14 cellular contexts compared by ENCODE assay signal in the genomic region with DNA sequence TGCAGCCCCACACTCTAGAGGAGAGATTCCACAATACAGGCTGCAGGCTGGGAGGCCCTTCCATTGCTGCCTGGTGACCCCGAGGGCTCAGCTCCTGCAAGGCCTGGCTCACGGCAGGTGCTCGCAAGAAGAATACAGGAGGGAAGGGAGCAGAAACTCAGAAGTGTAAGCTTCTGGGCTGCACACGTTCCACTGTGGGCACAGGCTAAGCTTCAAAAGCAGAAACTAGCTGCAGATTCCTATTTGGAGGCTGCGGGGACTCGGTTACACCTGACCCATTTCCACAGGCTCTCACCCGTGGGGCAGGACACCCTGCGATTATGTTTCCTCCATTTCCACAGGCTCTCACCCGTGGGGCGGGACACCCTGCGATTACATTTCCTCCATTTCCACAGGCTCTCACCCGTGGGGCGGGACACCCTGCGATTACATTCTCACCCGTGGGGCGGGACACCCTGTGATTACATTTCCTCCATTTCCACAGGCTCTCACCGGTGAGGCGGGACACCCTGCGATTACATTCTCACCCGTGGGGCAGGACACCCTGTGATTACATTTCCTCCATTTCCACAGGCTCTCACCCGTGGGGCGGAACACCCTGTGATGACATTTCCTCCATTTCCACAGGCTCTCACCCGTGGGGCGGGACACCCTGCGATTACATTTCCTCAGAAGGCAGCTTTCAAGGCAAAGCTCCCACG. TPM values are rescaled to one million over a fixed set of nuclear protein-coding genes. Genes with fewer than 3 reads are reported as not detected.
A peak's percentile ranks its signal among the peaks of the same experiment; 100 is the strongest.
DNase-seq lines count a peak whose midpoint lies in the region; TF ChIP-seq lines count a peak whose summit lies in the region.
"Had no signal": no experiment of that assay in that cellular context is flagged by ENCODE, and none has a peak within 500 bp of the region (broad histone marks: within the 10 kb centered on the region; RNA-seq: fewer than 3 reads in every experiment).

No MANE protein-coding gene starts in this region.

- peaks cover 10% of the 10 kb centered on the region for H3K36me3 ChIP-seq in CD8-positive, alpha-beta memory T cell (ENCODE audit: insufficient read depth, low read length)
- H3K36me3 ChIP-seq in NT2/D1 (ENCODE audit: insufficient read depth, insufficient read length, low read length) (peaks cover 76% of the 10 kb centered on the region), left ventricle myocardium inferior (peaks cover 15% of the 10 kb centered on the region), trophoblast cell (ENCODE audit: control insufficient read depth in 1 of 2, insufficient read depth in 2 of 2, low read length in 2 of 2) (peaks cover 49 to 52% of the 10 kb centered on the region in 2 experiments)

- peak overlapping the region; percentile 87 for H3K4ac ChIP-seq in trophoblast cell (ENCODE audit: low read depth, low read length)

- peaks cover 61 to 85% (median 68%) of the 10 kb centered on the region in 3 donors for H3K4me1 Mint-ChIP-seq in CD8-positive, alpha-beta memory T cell

- H2BK120ac ChIP-seq in trophoblast cell (ENCODE audit: insufficient read depth, low read length, poor library complexity), result peak overlapping the region; percentile 36

- no peak overlapping the region for H3K4me2 ChIP-seq in trophoblast cell (ENCODE audit: low read length)
- H3K4me2 ChIP-seq: SK-N-SH had no signal

- POLR2A ChIA-PET in CD8-positive, alpha-beta memory T cell (lab: Charles Lee), result no interaction called here

- H3K27me3 ChIP-seq in CD8-positive, alpha-beta memory T cell (ENCODE audit: insufficient read depth, low read length, poor library complexity, severe bottlenecking), result no peaks in the 10 kb centered on the region
- H3K27me3 ChIP-seq in NT2/D1 (ENCODE audit: insufficient read depth, insufficient read length) (no peaks in the 10 kb centered on the region), left ventricle myocardium inferior (ENCODE audit: low read depth) (no peaks in the 10 kb centered on the region), trophoblast cell (ENCODE audit: insufficient read depth, low read length) (no peaks in the 10 kb centered on the region)

- H3K14ac ChIP-seq in trophoblast cell (ENCODE audit: low read length), result peak overlapping the region; percentile 45

- TF ChIP-seq CTCF in left ventricle myocardium inferior (IDR thresholded peaks at IDR 0.05; ENCODE audit: borderline replicate concordance), result no peak

- WGBS in trophoblast cell (ENCODE audit: extremely low coverage, insufficient coverage, insufficient read length), result no CpG with 5 or more reads among the region's 26 CpGs

- H2AK5ac ChIP-seq in trophoblast cell (ENCODE audit: low read length), result peak overlapping the region; percentile 31

- H3K4me3 ChIP-seq in CD8-positive, alpha-beta memory T cell (ENCODE audit: low read length), result no peak overlapping the region
- H3K4me3 ChIP-seq in NT2/D1 (ENCODE audit: insufficient read length, low read depth) (no peak overlapping the region), left ventricle myocardium inferior (no peak overlapping the region), trophoblast cell (ENCODE audit: low read depth, low read length) (no peak overlapping the region)

- peaks cover 35% of the 10 kb centered on the region for H3K4me1 ChIP-seq in CD8-positive, alpha-beta memory T cell (ENCODE audit: insufficient read depth, low read length)
- H3K4me1 ChIP-seq in NT2/D1 (ENCODE audit: insufficient read depth, insufficient read length) (peaks cover 44% of the 10 kb centered on the region), left ventricle myocardium inferior (no peaks in the 10 kb centered on the region), trophoblast cell (ENCODE audit: control insufficient read depth in 1 of 2, insufficient read depth in 2 of 2, low read length in 2 of 2) (peaks cover 52 to 54% of the 10 kb centered on the region in 2 experiments)

- peak overlapping the region; percentile 62 for H4K8ac ChIP-seq in trophoblast cell (ENCODE audit: low read depth, low read length)

- CTCF ChIA-PET in CD8-positive, alpha-beta memory T cell (lab: Charles Lee), result no interaction called here

- H3K9me3 Mint-ChIP-seq in CD8-positive, alpha-beta memory T cell, result no peaks in the 10 kb centered on the region
- H3K9me3 Mint-ChIP-seq: activated naive CD4-positive, alpha-beta T cell treated with anti-CD3 and anti-CD28 coated beads, Interleukin-2, amount 50 U/mL, for 72 hours had no signal

- H3K9ac ChIP-seq in NT2/D1 (ENCODE audit: insufficient read length, low read depth), result peak overlapping the region; percentile 74
- H3K9ac ChIP-seq in trophoblast cell (ENCODE audit: low read length), result no peak overlapping the region
- H3K9ac ChIP-seq: SK-N-SH had no signal

- intact Hi-C loops in left ventricle myocardium inferior (cut with micrococcal nuclease), result no loop called here

- H2BK12ac ChIP-seq in trophoblast cell (ENCODE audit: low read length), result peak overlapping the region; percentile 50

- peak overlapping the region in 6 of 7 donors; percentile 35 to 85 (median 48) for H3K4me3 Mint-ChIP-seq in CD8-positive, alpha-beta memory T cell

- no peak overlapping the region for H4K12ac ChIP-seq in trophoblast cell (ENCODE audit: low read depth, low read length)

- H2AFZ ChIP-seq in trophoblast cell (ENCODE audit: insufficient read depth, low read length, poor library complexity), result no peak overlapping the region

- peaks cover 0 to 2% of the 10 kb centered on the region in 2 donors for H3K27me3 Mint-ChIP-seq in CD8-positive, alpha-beta memory T cell

- peak in 2 of 5 donors; percentile 1 for DNase-seq in CD8-positive, alpha-beta memory T cell
- DNase-seq in NT2/D1 (ENCODE audit: low read depth, low spot score) (no peak), left ventricle myocardium inferior (peak; percentile 11), trophoblast cell (no peak), NCI-H774 (lab: John Stamatoyannopoulos, UW) (no peak), NCI-H748 (lab: John Stamatoyannopoulos, UW; ENCODE audit: unreplicated experiment) (no peak), NCI-H345 treated with DMSO at 0.1 percent for 48 hours (lab: John Stamatoyannopoulos, UW; ENCODE audit: unreplicated experiment) (no peak)
- DNase-seq in activated naive CD4-positive, alpha-beta T cell treated with Interleukin-2 at 50 U/mL for 16 hours, result no peak
- DNase-seq: activated CD4-positive, alpha-beta T cell treated with anti-CD3 and anti-CD28 coated beads, Interleukin-2, amount 50 U/mL, for 1 hour; NCI-H1048; NCI-H69; stimulated activated CD4-positive, alpha-beta T cell treated with anti-CD3 and anti-CD28 coated beads, Interleukin-15, amount 100 ng/mL, for 24 hours had no signal

- H2BK5ac ChIP-seq in trophoblast cell (ENCODE audit: low read depth, low read length, poor library complexity), result peak overlapping the region; percentile 11

- no peak overlapping the region for H3K23ac ChIP-seq in trophoblast cell (ENCODE audit: low read length)

- peak overlapping the region in 7 of 8 donors; percentile 61 to 95 (median 76) for H3K27ac Mint-ChIP-seq in CD8-positive, alpha-beta memory T cell

- H3K18ac ChIP-seq in trophoblast cell (ENCODE audit: low read length), result peak overlapping the region; percentile 71

- H3K36me3 Mint-ChIP-seq in CD8-positive, alpha-beta memory T cell, result peaks cover 0 to 69% (median 9%) of the 10 kb centered on the region in 3 donors
- H3K36me3 Mint-ChIP-seq: activated naive CD4-positive, alpha-beta T cell treated with anti-CD3 and anti-CD28 coated beads, Interleukin-2, amount 50 U/mL, for 72 hours had no signal

- peaks cover 33% of the 10 kb centered on the region for H3K79me1 ChIP-seq in trophoblast cell (ENCODE audit: low read length)

- H4K91ac ChIP-seq in trophoblast cell (ENCODE audit: low read depth, low read length), result peak overlapping the region; percentile 78

- H3K79me2 ChIP-seq in trophoblast cell (ENCODE audit: control insufficient read depth, insufficient read depth, low read length, poor library complexity), result peaks cover 41% of the 10 kb centered on the region

- H3K27ac ChIP-seq in CD8-positive, alpha-beta memory T cell (ENCODE audit: low read depth, low read length), result no peak overlapping the region
- H3K27ac ChIP-seq in left ventricle myocardium inferior (replicated peaks), result no peak overlapping the region
- H3K27ac ChIP-seq in trophoblast cell (ENCODE audit: low read depth, low read length), result peak overlapping the region; percentile 96

- no peaks in the 10 kb centered on the region for H3K9me3 ChIP-seq in CD8-positive, alpha-beta memory T cell (ENCODE audit: low read length)
- H3K9me3 ChIP-seq in NT2/D1 (ENCODE audit: insufficient read depth, low read length) (no peaks in the 10 kb centered on the region), left ventricle myocardium inferior (replicated peaks) (no peaks in the 10 kb centered on the region), trophoblast cell (ENCODE audit: insufficient read depth, low read depth, low read length) (no peaks in the 10 kb centered on the region)
- H3K9me3 ChIP-seq: SK-N-SH had no signal

RNA-seq across cellular contexts. Expression of a gene that starts 10.3 kb away (rescaled TPM):
- 100 to 1,000 TPM in 1 of 2 experiments, 10 to 100 TPM in 1; 92.5 to 101 TPM for total RNA-seq in CD8-positive, alpha-beta memory T cell
- 95.9 TPM for polyA plus RNA-seq in CD8-positive, alpha-beta memory T cell
- total RNA-seq in left ventricle myocardium inferior, result 11.0 TPM
- 199 and 206 TPM in 2 replicates for polyA plus RNA-seq in trophoblast cell (2013)
